Comparison of ENCODE assay signal across 16 cellular contexts in the genomic region with DNA sequence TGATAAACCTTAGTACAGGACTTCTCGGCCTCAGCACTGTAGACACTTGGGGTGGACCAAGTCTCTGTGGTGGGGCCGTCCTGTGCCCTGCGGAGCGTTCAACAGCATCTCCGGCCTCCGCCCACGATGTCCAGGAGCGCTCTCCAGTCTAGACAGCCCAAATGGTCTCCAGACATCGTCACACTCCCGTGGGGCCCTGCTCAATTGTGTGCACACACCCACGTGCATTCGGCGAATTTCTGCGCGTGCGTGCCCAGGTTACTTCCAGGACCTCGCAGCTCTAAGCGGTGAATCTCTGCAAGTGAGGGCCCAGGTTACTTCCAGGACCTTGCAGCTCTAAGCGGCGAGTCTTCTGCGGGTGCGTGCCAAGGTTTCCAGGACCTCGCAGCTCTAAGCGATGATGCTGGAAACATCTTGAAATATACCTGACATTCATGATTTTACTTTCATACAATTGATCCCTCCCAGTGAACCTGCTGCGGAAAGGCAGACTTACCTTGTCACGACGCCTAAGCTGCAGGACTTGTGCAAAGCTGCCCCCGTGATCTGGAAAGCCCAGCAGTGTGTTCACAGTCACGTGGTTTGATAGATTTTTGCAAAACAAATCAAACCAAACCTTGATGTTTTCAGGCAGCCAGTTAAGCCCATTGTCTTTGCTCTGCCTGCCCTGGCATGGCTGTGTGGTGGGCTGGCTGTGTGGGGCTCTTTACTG. TPM values are rescaled to one million over a fixed set of nuclear protein-coding genes. Genes with fewer than 3 reads are reported as not detected.
"Had no signal": no experiment of that assay in that cellular context is flagged by ENCODE, and none has a peak within 500 bp of the region (broad histone marks: within the 10 kb centered on the region; RNA-seq: fewer than 3 reads in every experiment).

No MANE protein-coding gene starts in this region.

- H3K4me1 ChIP-seq: left lung, vagina had no signal

- ATAC-seq: activated T-helper 17 cell treated with anti-CD3 and anti-CD28 coated beads, Interleukin-2, amount 50 U/mL, for 72 hours; esophagus mucosa; left lung; stimulated activated effector memory CD8-positive, alpha-beta T cell treated with anti-CD3 and anti-CD28 coated beads, Interleukin-12 subunit alpha, Interleukin-12 subunit beta, amount 100 ng/mL, for 72 hours had no signal

- H3K36me3 Mint-ChIP-seq: stimulated activated effector memory CD8-positive, alpha-beta T cell treated with anti-CD3 and anti-CD28 coated beads, Interleukin-12 subunit alpha, Interleukin-12 subunit beta, amount 100 ng/mL, for 72 hours had no signal

- H3K9me3 ChIP-seq: left lung, vagina had no signal

- H3K4me3 ChIP-seq: hepatocyte, left lung, vagina had no signal

- H3K9me3 Mint-ChIP-seq: activated T-helper 17 cell treated with anti-CD3 and anti-CD28 coated beads, Interleukin-2, amount 50 U/mL, for 72 hours had no signal

- H3K4me3 Mint-ChIP-seq: activated naive CD4-positive, alpha-beta T cell treated with anti-CD3 and anti-CD28 coated beads for 36 hours; activated T-helper 17 cell treated with anti-CD3 and anti-CD28 coated beads, Interleukin-2, amount 50 U/mL, for 72 hours; nephron; stimulated activated effector memory CD8-positive, alpha-beta T cell treated with anti-CD3 and anti-CD28 coated beads, Interleukin-12 subunit alpha, Interleukin-12 subunit beta, amount 100 ng/mL, for 72 hours had no signal

- H3K27ac Mint-ChIP-seq: activated naive CD4-positive, alpha-beta T cell treated with anti-CD3 and anti-CD28 coated beads for 36 hours; activated T-helper 17 cell treated with anti-CD3 and anti-CD28 coated beads, Interleukin-2, amount 50 U/mL, for 72 hours; stimulated activated effector memory CD8-positive, alpha-beta T cell treated with anti-CD3 and anti-CD28 coated beads, Interleukin-12 subunit alpha, Interleukin-12 subunit beta, amount 100 ng/mL, for 72 hours had no signal

- DNase-seq: activated CD4-positive, CD25-positive, alpha-beta regulatory T cell treated with anti-CD3 and anti-CD28 coated beads, Interleukin-2, amount 50 U/mL, for 72 hours; activated naive CD4-positive, alpha-beta T cell treated with anti-CD3 and anti-CD28 coated beads for 36 hours; islet precursor cell; mesenchymal stem cell; T-helper 9 cell had no signal

- H3K36me3 ChIP-seq: left lung, vagina had no signal

- H3K4me1 Mint-ChIP-seq: activated T-helper 17 cell treated with anti-CD3 and anti-CD28 coated beads, Interleukin-2, amount 50 U/mL, for 72 hours; stimulated activated effector memory CD8-positive, alpha-beta T cell treated with anti-CD3 and anti-CD28 coated beads, Interleukin-12 subunit alpha, Interleukin-12 subunit beta, amount 100 ng/mL, for 72 hours had no signal

- H3K27ac ChIP-seq: hepatocyte, left lung, vagina had no signal

- H3K27me3 ChIP-seq: vagina had no signal

RNA-seq across cellular contexts. Expression of a gene that starts 16.1 kb away (rescaled TPM):
- total RNA-seq: activated naive CD4-positive, alpha-beta T cell treated with anti-CD3 and anti-CD28 coated beads for 36 hours; activated T-helper 17 cell treated with anti-CD3 and anti-CD28 coated beads, Interleukin-2, amount 50 U/mL, for 72 hours; astrocyte; esophagus mucosa; glomerular endothelial cell; left lung; omental fat pad; pulmonary artery endothelial cell; vagina had no signal
- polyA plus RNA-seq: hepatocyte had no signal
